25 cellular contexts compared by ENCODE assay signal in genomic region chr7:91630581-91631370, GRCh38.
"Had no signal": no experiment of that assay in that cellular context is flagged by ENCODE, and none has a peak within 500 bp of the region (broad histone marks: within the 10 kb centered on the region; RNA-seq: fewer than 3 reads in every experiment).

No MANE protein-coding gene starts in this region.

- H3K27ac ChIP-seq: brain microvascular endothelial cell, gastrocnemius medialis, neutrophil, pancreas, right lobe of liver, tibial artery had no signal

- H3K4me1 ChIP-seq: gastrocnemius medialis, right lobe of liver had no signal

- H3K36me3 ChIP-seq: brain microvascular endothelial cell, gastrocnemius medialis, neutrophil, pancreas, right lobe of liver, tibial artery had no signal

- H3K4me3 ChIP-seq: gastrocnemius medialis, pancreas, right lobe of liver, tibial artery had no signal

- DNase-seq: activated CD4-positive, alpha-beta T cell treated with anti-CD3 and anti-CD28 coated beads, Interleukin-2, amount 50 U/mL, for 1 hour; activated CD8-positive, alpha-beta T cell treated with anti-CD3 and anti-CD28 coated beads, Interleukin-2, amount 10 ng/mL, durations not matched to agents 7 days and 5 days; activated gamma-delta T cell treated with Interleukin-2 at 50 U/mL for 16 hours; activated T-cell treated with anti-CD3 and anti-CD28 coated beads, Interleukin-2, amount 50 U/mL, for 1 hour; aorta; brain microvascular endothelial cell; caudate nucleus; dermis blood vessel endothelial cell; effector CD8-positive, alpha-beta T cell; gastrocnemius medialis; head of caudate nucleus; hypothalamus; left colon; pancreas; right lobe of liver; small intestine; stimulated activated CD4-positive, alpha-beta T cell treated with anti-CD3 and anti-CD28 coated beads, Interleukin-2, amount 100 ng/mL, for 24 hours; stimulated activated naive CD8-positive, alpha-beta T cell treated with anti-CD3 and anti-CD28 coated beads, Interleukin-15, amount 100 ng/mL, for 72 hours; T-helper 2 cell; tibial artery had no signal

- ATAC-seq: activated CD4-positive, CD25-positive, alpha-beta regulatory T cell treated with anti-CD3 and anti-CD28 coated beads, Interleukin-2, amount 50 U/mL, for 24 hours; activated CD8-positive, alpha-beta T cell treated with anti-CD3 and anti-CD28 coated beads, Interleukin-2, amount 10 ng/mL, durations not matched to agents 7 days and 5 days; activated naive CD4-positive, alpha-beta T cell treated with anti-CD3 and anti-CD28 coated beads, Interleukin-2, amount 50 U/mL, for 72 hours; esophagus mucosa; gastrocnemius medialis; left colon; pancreas; right lobe of liver; stimulated activated effector memory CD8-positive, alpha-beta T cell treated with anti-CD3 and anti-CD28 coated beads, Interleukin-12 subunit alpha, Interleukin-12 subunit beta, amount 100 ng/mL, for 72 hours; stimulated activated naive CD8-positive, alpha-beta T cell treated with anti-CD3 and anti-CD28 coated beads, Interleukin-15, amount 100 ng/mL, for 72 hours had no signal

- H3K27me3 ChIP-seq: brain microvascular endothelial cell, gastrocnemius medialis, neutrophil, pancreas, right lobe of liver, tibial artery had no signal

- H3K9me3 ChIP-seq: gastrocnemius medialis, neutrophil, pancreas, right lobe of liver, tibial artery had no signal
